15 cellular contexts compared by ENCODE assay signal in genomic region chr5:68505917-68506860, GRCh38.
A peak's percentile ranks its signal among the peaks of the same experiment; 100 is the strongest.
DNase-seq lines count a peak whose midpoint lies in the region; ATAC-seq and TF ChIP-seq lines count a peak whose summit lies in the region.
"Had no signal": no experiment of that assay in that cellular context is flagged by ENCODE, and none has a peak within 500 bp of the region (broad histone marks: within the 10 kb centered on the region; RNA-seq: fewer than 3 reads in every experiment).

No MANE protein-coding gene starts in this region.

- H3K36me3 Mint-ChIP-seq in nephron progenitor cell (ENCODE audit: low read depth): no peaks in the 10 kb centered on the region
- H3K36me3 Mint-ChIP-seq in T-helper 17 cell (ENCODE audit: low read depth): no peaks in the 10 kb centered on the region
- H3K36me3 Mint-ChIP-seq: activated naive CD8-positive, alpha-beta T cell had no signal

- H3K4me3 Mint-ChIP-seq in nephron progenitor cell: no peak overlapping the region
- H3K4me3 Mint-ChIP-seq in T-helper 17 cell: no peak overlapping the region
- H3K4me3 Mint-ChIP-seq: activated naive CD8-positive, alpha-beta T cell; B cell had no signal

- no peak overlapping the region for H3K27ac ChIP-seq in coronary artery
- H3K27ac ChIP-seq: right lobe of liver, upper lobe of left lung had no signal

- H3K27me3 Mint-ChIP-seq in nephron progenitor cell (ENCODE audit: low read depth, poor library complexity) (no peaks in the 10 kb centered on the region), T-helper 17 cell (peaks cover 9% of the 10 kb centered on the region)
- H3K27me3 Mint-ChIP-seq: activated naive CD8-positive, alpha-beta T cell; B cell had no signal

- peak; percentile 37 for DNase-seq in DMS53 treated with DMSO at 0.1 percent for 48 hours (lab: John Stamatoyannopoulos, UW; ENCODE audit: unreplicated experiment)
- peak; percentile 76 for DNase-seq in NCI-H226
- DNase-seq in epithelial cell of proximal tubule (ENCODE audit: low read depth): peak; percentile 62
- no peak for DNase-seq in nephron progenitor cell
- no peak for DNase-seq in coronary artery (ENCODE audit: low spot score)
- no peak for DNase-seq in T-helper 1 cell
- DNase-seq in NCI-H446 treated with DMSO at 0.1 percent for 48 hours (lab: John Stamatoyannopoulos, UW): no peak
- DNase-seq in T-helper 17 cell: no peak
- DNase-seq: hippocampal formation, NCI-H187, OCI-M1, right lobe of liver, upper lobe of left lung had no signal

- H3K9me3 Mint-ChIP-seq in nephron progenitor cell: no peaks in the 10 kb centered on the region

- H3K4me3 ChIP-seq in epithelial cell of proximal tubule (ENCODE audit: low read depth, low read length): no peak overlapping the region
- H3K4me3 ChIP-seq in coronary artery: no peak overlapping the region
- H3K4me3 ChIP-seq: right lobe of liver, upper lobe of left lung had no signal

- H3K27ac Mint-ChIP-seq in nephron progenitor cell (peak overlapping the region; percentile 92), T-helper 17 cell (no peak overlapping the region)
- H3K27ac Mint-ChIP-seq: activated naive CD8-positive, alpha-beta T cell; B cell had no signal

- no peak for ATAC-seq in T-helper 17 cell

- H3K9me3 ChIP-seq in T-helper 17 cell (ENCODE audit: control insufficient read depth, low read length, poor library complexity, severe bottlenecking): no peaks in the 10 kb centered on the region
- H3K9me3 ChIP-seq: right lobe of liver, upper lobe of left lung had no signal

- H3K4me1 Mint-ChIP-seq in nephron progenitor cell (peaks cover 17% of the 10 kb centered on the region), T-helper 17 cell (no peaks in the 10 kb centered on the region)
- H3K4me1 Mint-ChIP-seq: B cell had no signal

- no peak for TF ChIP-seq CTCF in epithelial cell of proximal tubule (conservative IDR thresholded peaks at IDR 0.05; ENCODE audit: low read depth, low read length)
- TF ChIP-seq CTCF in nephron progenitor cell (IDR thresholded peaks at IDR 0.05): no peak
- TF ChIP-seq CTCF in coronary artery (IDR thresholded peaks at IDR 0.05): no peak

Comparison
In these comparisons a context has a peak if more than half of its experiments do, and no peak if none do; other contexts are left out.
1. DNase-seq: peak in DMS53 treated with DMSO at 0.1 percent for 48 hours (single experiment), NCI-H226 (single experiment) and epithelial cell of proximal tubule (single experiment); none in nephron progenitor cell (single experiment), coronary artery (single experiment), T-helper 1 cell (0 of 5), NCI-H446 treated with DMSO at 0.1 percent for 48 hours (single experiment) and T-helper 17 cell (0 of 3).